1 cellular context compared by ENCODE assay signal in genomic region chrX:12981880-12982279, GRCh38.
TF ChIP-seq lines count a peak whose summit lies in the region.

No MANE protein-coding gene starts in this region.

TF ChIP-seq in K562, 482 proteins besides CTCF, POLR2A, EP300 and RAD21 (continued from another document):
- TF ChIP-seq MGA (IDR thresholded peaks at IDR 0.05) (peak; percentile 70), CUX1 (CRISPR knock-in tag; IDR thresholded peaks at IDR 0.05) (no peak)
